Comparison of ENCODE assay signal across 18 cellular contexts in the genomic region with DNA sequence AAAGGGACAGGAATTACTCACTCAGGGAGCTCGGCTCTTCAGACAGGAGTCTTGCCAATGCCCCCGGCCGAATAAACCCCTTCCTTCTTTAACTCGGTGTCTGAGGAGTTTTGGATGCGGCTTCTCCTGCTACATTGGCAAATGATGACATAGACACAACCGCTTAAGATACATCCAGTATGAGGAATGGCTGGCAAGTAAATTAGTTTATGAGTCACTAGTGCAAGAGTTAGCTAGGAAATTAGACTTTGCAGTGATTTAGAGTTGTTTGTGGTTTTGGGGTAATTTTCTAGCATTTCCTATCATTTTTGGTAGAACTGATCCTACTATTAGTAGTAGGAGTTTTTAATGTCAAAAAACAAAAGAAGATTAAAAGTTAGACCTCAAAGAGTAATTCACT.
DNase-seq lines count a peak whose midpoint lies in the region; ATAC-seq and TF ChIP-seq lines count a peak whose summit lies in the region.
"Had no signal": no experiment of that assay in that cellular context is flagged by ENCODE, and none has a peak within 500 bp of the region (broad histone marks: within the 10 kb centered on the region; RNA-seq: fewer than 3 reads in every experiment).

No MANE protein-coding gene starts in this region.

- no peak for TF ChIP-seq CTCF in GM23338 (conservative IDR thresholded peaks at IDR 0.05; ENCODE audit: low read depth in 2 of 2)

- no peaks in the 10 kb centered on the region; the same call in 2 of the 3 replicates for H3K36me3 Mint-ChIP-seq in GM23338 (ENCODE audit: low read depth)
- H3K36me3 Mint-ChIP-seq: CD14-positive monocyte had no signal

- no peaks in the 10 kb centered on the region for H3K79me2 ChIP-seq in GM23338 (replicated peaks; ENCODE audit: insufficient read depth)

- H3K27me3 ChIP-seq in GM23338 (ENCODE audit: insufficient read depth), result no peaks in the 10 kb centered on the region

- H3K4me2 ChIP-seq in GM23338, result no peak overlapping the region

- DNase-seq in A172 (ENCODE audit: low spot score), result peak; percentile 66
- peak; percentile 3 for DNase-seq in GM23338 (ENCODE audit: low spot score)
- peak; percentile 21 for DNase-seq in SK-N-DZ (ENCODE audit: low spot score)
- peak; percentile 81 for DNase-seq in fibroblast of peridontal ligament (ENCODE audit: extremely low read depth)
- DNase-seq in cortex of kidney (lab: John Stamatoyannopoulos, UW), result no peak
- no peak for DNase-seq in effector CD8-positive, alpha-beta T cell (lab: John Stamatoyannopoulos, UW)
- DNase-seq: 8988T; DMS53; GOT3; Karpas-422; NCI-H1694 treated with DMSO at 0.1 percent for 48 hours; NCI-H2107; NK-92 treated with Interleukin-12 subunit alpha and Interleukin-12 subunit beta, amount 100 ng/mL, for 24 hours had no signal

- H3K36me3 ChIP-seq in GM23338 (ENCODE audit: insufficient read depth), result no peaks in the 10 kb centered on the region

- H3K9me2 ChIP-seq in GM23338 (ENCODE audit: insufficient read depth), result peaks cover 9% of the 10 kb centered on the region; the same call in 1 of the 2 replicates

- H3F3A ChIP-seq in GM23338 (replicated peaks; ENCODE audit: low read depth), result no peaks in the 10 kb centered on the region

- H3K4me3 Mint-ChIP-seq in GM23338, result no peak overlapping the region
- H3K4me3 Mint-ChIP-seq: B cell, CD14-positive monocyte had no signal

- H3K4me1 Mint-ChIP-seq in GM23338, result peaks cover 16% of the 10 kb centered on the region
- H3K4me1 Mint-ChIP-seq: B cell, CD14-positive monocyte had no signal

- ATAC-seq in GM23338 (no peak), HG03439 (IDR thresholded peaks at IDR 0.05; ENCODE audit: unreplicated experiment) (no peak), HG03108 (IDR thresholded peaks at IDR 0.05; ENCODE audit: unreplicated experiment) (no peak)
- ATAC-seq: Panc1 had no signal

- H3K9me3 Mint-ChIP-seq in GM23338, result peaks cover 2% of the 10 kb centered on the region; the same call in 1 of the 3 replicates

- peak overlapping the region; percentile 63; the same call in 1 of the 2 replicates for H2AFZ ChIP-seq in GM23338

- H3K4me3 ChIP-seq in GM23338, result no peak overlapping the region

- no peaks in the 10 kb centered on the region for H4K20me1 ChIP-seq in GM23338 (replicated peaks; ENCODE audit: insufficient read depth)

- H3K27ac ChIP-seq in GM23338 (ENCODE audit: low read depth), result no peak overlapping the region

- peaks cover 14% of the 10 kb centered on the region for H3K4me1 ChIP-seq in GM23338 (ENCODE audit: insufficient read depth)

- no peaks in the 10 kb centered on the region for H3K27me3 Mint-ChIP-seq in GM23338 (ENCODE audit: insufficient read depth, low read depth, poor library complexity)
- H3K27me3 Mint-ChIP-seq: B cell had no signal

- H3K27ac Mint-ChIP-seq in GM23338, result no peak overlapping the region
- H3K27ac Mint-ChIP-seq: B cell, CD14-positive monocyte had no signal

TF ChIP-seq in GM23338, 12 proteins besides CTCF, POLR2A, EP300 and RAD21 (continues in another document):
- TF ChIP-seq CREB1 (CRISPR knock-in tag; IDR thresholded peaks at IDR 0.05; ENCODE audit: low read depth) (no peak), EZH2 (IDR thresholded peaks at IDR 0.05; ENCODE audit: low read depth, unreplicated experiment) (no peak), POLR2AphosphoS5 (IDR thresholded peaks at IDR 0.05; ENCODE audit: low read depth) (no peak), ZNF114 (CRISPR knock-in tag; IDR thresholded peaks at IDR 0.05) (no peak), EZH2phosphoT487 (IDR thresholded peaks at IDR 0.05; ENCODE audit: unreplicated experiment) (no peak), NANOG (IDR thresholded peaks at IDR 0.05; ENCODE audit: borderline replicate concordance) (no peak), ZNF462 (CRISPR knock-in tag; IDR thresholded peaks at IDR 0.05) (no peak), JUNB (IDR thresholded peaks at IDR 0.05; ENCODE audit: unreplicated experiment) (no peak), ZNF331 (CRISPR knock-in tag; IDR thresholded peaks at IDR 0.05; ENCODE audit: low read depth) (no peak)
- TF ChIP-seq, protein P1, sequence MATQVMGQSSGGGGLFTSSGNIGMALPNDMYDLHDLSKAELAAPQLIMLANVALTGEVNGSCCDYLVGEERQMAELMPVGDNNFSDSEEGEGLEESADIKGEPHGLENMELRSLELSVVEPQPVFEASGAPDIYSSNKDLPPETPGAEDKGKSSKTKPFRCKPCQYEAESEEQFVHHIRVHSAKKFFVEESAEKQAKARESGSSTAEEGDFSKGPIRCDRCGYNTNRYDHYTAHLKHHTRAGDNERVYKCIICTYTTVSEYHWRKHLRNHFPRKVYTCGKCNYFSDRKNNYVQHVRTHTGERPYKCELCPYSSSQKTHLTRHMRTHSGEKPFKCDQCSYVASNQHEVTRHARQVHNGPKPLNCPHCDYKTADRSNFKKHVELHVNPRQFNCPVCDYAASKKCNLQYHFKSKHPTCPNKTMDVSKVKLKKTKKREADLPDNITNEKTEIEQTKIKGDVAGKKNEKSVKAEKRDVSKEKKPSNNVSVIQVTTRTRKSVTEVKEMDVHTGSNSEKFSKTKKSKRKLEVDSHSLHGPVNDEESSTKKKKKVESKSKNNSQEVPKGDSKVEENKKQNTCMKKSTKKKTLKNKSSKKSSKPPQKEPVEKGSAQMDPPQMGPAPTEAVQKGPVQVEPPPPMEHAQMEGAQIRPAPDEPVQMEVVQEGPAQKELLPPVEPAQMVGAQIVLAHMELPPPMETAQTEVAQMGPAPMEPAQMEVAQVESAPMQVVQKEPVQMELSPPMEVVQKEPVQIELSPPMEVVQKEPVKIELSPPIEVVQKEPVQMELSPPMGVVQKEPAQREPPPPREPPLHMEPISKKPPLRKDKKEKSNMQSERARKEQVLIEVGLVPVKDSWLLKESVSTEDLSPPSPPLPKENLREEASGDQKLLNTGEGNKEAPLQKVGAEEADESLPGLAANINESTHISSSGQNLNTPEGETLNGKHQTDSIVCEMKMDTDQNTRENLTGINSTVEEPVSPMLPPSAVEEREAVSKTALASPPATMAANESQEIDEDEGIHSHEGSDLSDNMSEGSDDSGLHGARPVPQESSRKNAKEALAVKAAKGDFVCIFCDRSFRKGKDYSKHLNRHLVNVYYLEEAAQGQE (IDR thresholded peaks at IDR 0.05; ENCODE audit: unreplicated experiment), result no peak

Comparison
In these comparisons a context has a peak if more than half of its experiments do, and no peak if none do; other contexts are left out.
1. DNase-seq: peak in A172 (single experiment), GM23338 (single experiment), SK-N-DZ (single experiment) and fibroblast of peridontal ligament (single experiment); none in cortex of kidney (single experiment) and effector CD8-positive, alpha-beta T cell (single experiment).